In genomic region chr9:88387733-88388202, GRCh38 we compare ENCODE assay signal across 8 cellular contexts. TPM values are rescaled to one million over a fixed set of nuclear protein-coding genes. Genes with fewer than 3 reads are reported as not detected.
A peak's percentile ranks its signal among the peaks of the same experiment; 100 is the strongest.
DNase-seq lines count a peak whose midpoint lies in the region; ATAC-seq and TF ChIP-seq lines count a peak whose summit lies in the region.

No MANE protein-coding gene starts in this region.

- peak; percentile 3 for DNase-seq in stimulated activated CD4-positive, alpha-beta T cell treated with anti-CD3 and anti-CD28 coated beads, Interleukin-12 subunit alpha, Interleukin-12 subunit beta, amount 100 ng/mL, for 4 hours
- no peak for DNase-seq in stimulated activated CD4-positive, alpha-beta T cell treated with anti-CD3 and anti-CD28 coated beads, Interleukin-4, amount 100 ng/mL, for 1 hour
- peak; percentile 24 for DNase-seq in NOMO-1 treated with DMSO at 0.1 percent for 48 hours (lab: John Stamatoyannopoulos, UW; ENCODE audit: unreplicated experiment)
- DNase-seq in activated T-helper 9 cell treated with anti-CD3 and anti-CD28 coated beads, Interleukin-2, amount 50 U/mL, for 16 hours (ENCODE audit: low read depth): peak; percentile 12
- peak; percentile 43 to 79 for DNase-seq in foreskin fibroblast
- peak; percentile 17 for DNase-seq in neural crest cell (ENCODE audit: low read depth, low spot score)
- no peak for DNase-seq in mesenteric fat pad (ENCODE audit: low spot score)

- peaks cover 33% of the 10 kb centered on the region for H3K4me1 Mint-ChIP-seq in neural crest cell

- no peak for TF ChIP-seq CTCF in foreskin fibroblast (IDR thresholded peaks at IDR 0.05; ENCODE audit: low read depth, low read length)
- no peak for TF ChIP-seq CTCF in neural crest cell (conservative IDR thresholded peaks at IDR 0.05)

- H3K9me3 Mint-ChIP-seq in neural crest cell: no peaks in the 10 kb centered on the region

- ATAC-seq in HG02943 (IDR thresholded peaks at IDR 0.05; ENCODE audit: low read depth, unreplicated experiment): peak; percentile 13

- H3K36me3 Mint-ChIP-seq in neural crest cell (ENCODE audit: low read depth): no peaks in the 10 kb centered on the region

- peaks cover 16% of the 10 kb centered on the region for H3K27me3 Mint-ChIP-seq in neural crest cell (ENCODE audit: low read depth)

- peak overlapping the region; percentile 56 to 98 for H3K4me3 ChIP-seq in foreskin fibroblast (ENCODE audit: low read depth in 1 of 2, low read length in 2 of 2)

- H3K27ac Mint-ChIP-seq in neural crest cell (ENCODE audit: unreplicated experiment): peak overlapping the region; percentile 91

- H3K4me3 Mint-ChIP-seq in neural crest cell: peak overlapping the region; percentile 96

RNA-seq across cellular contexts. Expression of gene SPIN1, which starts 0.5 kb away (rescaled TPM):
- total RNA-seq in neural crest cell (76.3 and 77.6 TPM in 2 replicates), mesenteric fat pad (64.2 TPM)

Comparison
In these comparisons a context has a peak if more than half of its experiments do, and no peak if none do; other contexts are left out.
1. DNase-seq: peak in stimulated activated CD4-positive, alpha-beta T cell treated with anti-CD3 and anti-CD28 coated beads, Interleukin-12 subunit alpha, Interleukin-12 subunit beta, amount 100 ng/mL, for 4 hours (single experiment), NOMO-1 treated with DMSO at 0.1 percent for 48 hours (single experiment), activated T-helper 9 cell treated with anti-CD3 and anti-CD28 coated beads, Interleukin-2, amount 50 U/mL, for 16 hours (single experiment), foreskin fibroblast (2 of 2) and neural crest cell (single experiment); none in stimulated activated CD4-positive, alpha-beta T cell treated with anti-CD3 and anti-CD28 coated beads, Interleukin-4, amount 100 ng/mL, for 1 hour (single experiment) and mesenteric fat pad (single experiment).